Comparison of ENCODE assay signal across 31 cellular contexts in the genomic region with DNA sequence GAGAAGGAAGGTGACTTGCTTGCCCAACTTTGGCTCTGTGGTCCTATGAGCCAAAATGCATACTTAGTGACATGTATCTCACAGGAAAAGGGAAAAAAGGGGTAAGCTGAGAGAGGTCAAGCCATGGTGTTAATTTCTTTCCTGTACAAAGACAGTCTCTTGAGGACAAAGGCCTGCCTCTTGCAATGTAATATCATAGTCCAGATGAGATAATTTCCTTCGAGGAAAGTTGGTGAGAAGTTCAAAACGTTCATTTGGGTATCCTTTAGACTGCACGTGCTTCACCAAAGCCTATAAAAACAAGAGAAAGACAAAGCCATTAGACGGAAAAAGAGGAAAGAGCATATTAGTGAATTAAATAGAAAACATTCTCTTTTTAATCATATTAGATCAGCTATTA. TPM values are rescaled to one million over a fixed set of nuclear protein-coding genes. Genes with fewer than 3 reads are reported as not detected.
"Had no signal": no experiment of that assay in that cellular context is flagged by ENCODE, and none has a peak within 500 bp of the region (broad histone marks: within the 10 kb centered on the region; RNA-seq: fewer than 3 reads in every experiment).

No MANE protein-coding gene starts in this region.

- H3K27ac ChIP-seq: left lung, lower lobe of right lung, ovary, right atrium auricular region, right lobe of liver, tibial nerve, uterus had no signal

- H3K4me3 Mint-ChIP-seq: mesothelial cell of epicardium; naive B cell; natural killer cell; nephron progenitor cell; stimulated activated memory B cell treated with anti-CD40 and anti-IgM and Interleukin-4, amounts not matched to agents 10 μg/mL and 1 μg/mL and 100 μg/mL, for 72 hours; stimulated activated naive CD8-positive, alpha-beta T cell treated with anti-CD3 and anti-CD28 coated beads, Interleukin-15, amount 100 ng/mL, for 72 hours; type B pancreatic cell had no signal

- H3K27ac Mint-ChIP-seq: mesothelial cell of epicardium; nephron progenitor cell; progenitor cell of endocrine pancreas; stimulated activated memory B cell treated with anti-CD40 and anti-IgM and Interleukin-4, amounts not matched to agents 10 μg/mL and 1 μg/mL and 100 μg/mL, for 72 hours; type B pancreatic cell had no signal

- H3K4me1 Mint-ChIP-seq: mesothelial cell of epicardium; nephron progenitor cell; stimulated activated memory B cell treated with anti-CD40 and anti-IgM and Interleukin-4, amounts not matched to agents 10 μg/mL and 1 μg/mL and 100 μg/mL, for 72 hours had no signal

- ATAC-seq: left colon; left lung; lower lobe of right lung; natural killer cell; right lobe of liver; stimulated activated memory B cell treated with anti-CD40 and anti-IgM and Interleukin-4, amounts not matched to agents 10 μg/mL and 1 μg/mL and 100 μg/mL, for 72 hours; stimulated activated naive CD8-positive, alpha-beta T cell treated with anti-CD3 and anti-CD28 coated beads, Interleukin-15, amount 100 ng/mL, for 72 hours had no signal

- H3K9me3 ChIP-seq: left lung, lower lobe of right lung, ovary, right atrium auricular region, right lobe of liver, tibial nerve, uterus had no signal

- H3K4me1 ChIP-seq: left lung, lower lobe of right lung, right atrium auricular region, right lobe of liver, uterus had no signal

- H3K4me2 ChIP-seq: smooth muscle cell had no signal

- H3K27me3 Mint-ChIP-seq: naive B cell; progenitor cell of endocrine pancreas; stimulated activated memory B cell treated with anti-CD40 and anti-IgM and Interleukin-4, amounts not matched to agents 10 μg/mL and 1 μg/mL and 100 μg/mL, for 72 hours; stimulated activated naive CD8-positive, alpha-beta T cell treated with anti-CD3 and anti-CD28 coated beads, Interleukin-15, amount 100 ng/mL, for 72 hours; type B pancreatic cell had no signal

- H3K9me3 Mint-ChIP-seq: naive B cell; natural killer cell; nephron progenitor cell; stimulated activated memory B cell treated with anti-CD40 and anti-IgM and Interleukin-4, amounts not matched to agents 10 μg/mL and 1 μg/mL and 100 μg/mL, for 72 hours; stimulated activated naive CD8-positive, alpha-beta T cell treated with anti-CD3 and anti-CD28 coated beads, Interleukin-15, amount 100 ng/mL, for 72 hours; type B pancreatic cell had no signal

- H3K36me3 ChIP-seq: ovary, uterus had no signal

- H3K27me3 ChIP-seq: left lung, ovary, right atrium auricular region, right lobe of liver, tibial nerve, uterus had no signal

- H3K4me3 ChIP-seq: left lung, lower lobe of right lung, ovary, right atrium auricular region, right lobe of liver, smooth muscle cell, tibial nerve, uterus had no signal

- DNase-seq: hippocampal formation; kidney; left colon; left lung; lower lobe of right lung; mesendoderm; naive B cell; natural killer cell; nephron progenitor cell; ovary; right lobe of liver; stimulated activated CD4-positive, alpha-beta T cell treated with anti-CD3 and anti-CD28 coated beads, Interleukin-1b, Interleukin-23, amount 100 ng/mL, for 48 hours; stimulated activated CD4-positive, alpha-beta T cell treated with anti-CD3 and anti-CD28 coated beads, Interleukin-2, amount 100 ng/mL, for 48 hours; stimulated activated CD4-positive, alpha-beta T cell treated with anti-CD3 and anti-CD28 coated beads, Interleukin-4, amount 100 ng/mL, for 4 hours; stimulated activated CD8-positive, alpha-beta memory T cell treated with anti-CD3 and anti-CD28 coated beads, Interleukin-4, amount 100 ng/mL, for 48 hours; stimulated activated naive CD4-positive, alpha-beta T cell treated with Interleukin-2 at 50 U/mL for 16 hours; stimulated activated naive CD8-positive, alpha-beta T cell treated with anti-CD3 and anti-CD28 coated beads, Interleukin-15, amount 100 ng/mL, for 72 hours; substantia nigra; uterus had no signal

RNA-seq across cellular contexts. Expression of a gene that starts 18.4 kb away (rescaled TPM):
- total RNA-seq: left colon, liver, mesothelial cell of epicardium, progenitor cell of endocrine pancreas, pulmonary artery endothelial cell, renal cortical epithelial cell, right atrium auricular region, skeletal muscle tissue, temporal lobe, tibial nerve, uterus had no signal
- polyA plus RNA-seq: liver, smooth muscle cell had no signal
